9 cellular contexts compared by ENCODE assay signal in the genomic region with DNA sequence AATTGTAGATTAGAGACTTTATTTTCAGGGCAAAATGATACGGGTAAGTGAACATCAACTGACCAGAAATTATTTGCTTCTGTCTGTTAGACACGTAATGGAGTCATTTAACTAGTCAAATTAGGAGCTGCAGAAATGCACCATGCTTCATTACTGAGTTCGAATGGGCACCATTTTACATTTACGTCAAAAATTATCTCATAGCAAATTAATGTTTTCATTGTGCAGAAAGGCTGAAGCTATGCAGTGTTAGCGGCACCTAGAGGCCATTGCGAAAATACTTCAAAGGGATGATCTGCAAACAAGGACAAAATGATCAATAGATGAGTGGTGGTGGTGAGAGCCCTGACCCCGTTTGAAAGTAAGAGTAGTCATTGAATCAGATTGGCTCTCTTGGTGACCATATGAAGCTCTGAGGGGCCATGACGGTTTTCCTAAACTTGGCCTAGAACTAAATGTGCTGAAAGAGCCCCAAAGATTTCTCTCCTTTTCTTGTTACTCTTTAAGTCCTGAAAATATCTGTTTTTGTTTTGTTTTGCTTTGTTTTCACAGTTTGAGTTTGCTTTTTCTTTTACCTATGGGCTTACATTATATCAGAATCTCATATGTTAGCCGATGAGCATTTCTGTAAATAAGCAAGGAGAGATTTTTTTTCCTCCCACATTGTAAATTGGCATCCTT.
DNase-seq lines count a peak whose midpoint lies in the region; ATAC-seq and TF ChIP-seq lines count a peak whose summit lies in the region.
"Had no signal": no experiment of that assay in that cellular context is flagged by ENCODE, and none has a peak within 500 bp of the region (broad histone marks: within the 10 kb centered on the region; RNA-seq: fewer than 3 reads in every experiment).

No MANE protein-coding gene starts in this region.

- no peak overlapping the region for H3K27ac ChIP-seq in gastrocnemius medialis

- no peak overlapping the region for H3K4me3 ChIP-seq in gastrocnemius medialis

- peak in 1 of 2 donors; percentile 12 for ATAC-seq in gastrocnemius medialis
- ATAC-seq in HG03442 (IDR thresholded peaks at IDR 0.05; ENCODE audit: unreplicated experiment) = no peak

- no peaks in the 10 kb centered on the region for H3K36me3 ChIP-seq in gastrocnemius medialis

- peaks cover 5 to 21% (median 7%) of the 10 kb centered on the region in 3 donors for H3K27me3 ChIP-seq in gastrocnemius medialis

- intact Hi-C loops in gastrocnemius medialis (cut with DNase I; ENCODE audit: low total_unique reads) = loop anchor here (5.0 kb wide), 2 partner anchors 428 to 918 kb away; no protein-coding TSS in a partner anchor

- DNase-seq in AG20443 (ENCODE audit: low spot score) = peak; percentile 74
- peak; percentile 14 for DNase-seq in NCI-H2029 treated with DMSO at 0.1 percent for 48 hours (lab: John Stamatoyannopoulos, UW)
- peak; percentile 35 for DNase-seq in activated CD4-positive, alpha-beta memory T cell treated with anti-CD3 and anti-CD28 coated beads, Interleukin-2, amount 10 ng/mL, durations not matched to agents 7 days and 5 days
- peak; percentile 58 for DNase-seq in glutamatergic neuron
- DNase-seq in gastrocnemius medialis = no peak
- DNase-seq in NCI-H128 (lab: John Stamatoyannopoulos, UW; ENCODE audit: unreplicated experiment) = no peak

- no peak overlapping the region for H3K4me3 Mint-ChIP-seq in activated CD4-positive, alpha-beta memory T cell treated with anti-CD3 and anti-CD28 coated beads, Interleukin-2, amount 10 ng/mL, durations not matched to agents 7 days and 5 days
- H3K4me3 Mint-ChIP-seq in glutamatergic neuron (ENCODE audit: unreplicated experiment) = no peak overlapping the region
- H3K4me3 Mint-ChIP-seq: IgD-negative memory B cell had no signal

- TF ChIP-seq CTCF in GM12801 (IDR thresholded peaks at IDR 0.05; ENCODE audit: extremely low read depth, insufficient read length) (peak; percentile 2), glutamatergic neuron (IDR thresholded peaks at IDR 0.05; ENCODE audit: partially characterized antibody, unreplicated experiment) (peak; percentile 83), gastrocnemius medialis (IDR thresholded peaks at IDR 0.05 in 4 of 5, conservative IDR thresholded peaks at IDR 0.05 in 1 of 5) (peak in 4 of 5 experiments; percentile 12 to 69 (median 45))

- CTCF ChIA-PET in activated CD4-positive, alpha-beta memory T cell treated with anti-CD3 and anti-CD28 coated beads, Interleukin-2, amount 10 ng/mL, durations not matched to agents 7 days and 5 days (lab: Charles Lee) = no interaction called here

- H3K27me3 Mint-ChIP-seq in activated CD4-positive, alpha-beta memory T cell treated with anti-CD3 and anti-CD28 coated beads, Interleukin-2, amount 10 ng/mL, durations not matched to agents 7 days and 5 days = peaks cover 4% of the 10 kb centered on the region
- H3K27me3 Mint-ChIP-seq in glutamatergic neuron (ENCODE audit: unreplicated experiment) = peaks cover 9% of the 10 kb centered on the region

- TF ChIP-seq POLR2A in gastrocnemius medialis (IDR thresholded peaks at IDR 0.05) = no peak

- H3K4me1 Mint-ChIP-seq in activated CD4-positive, alpha-beta memory T cell treated with anti-CD3 and anti-CD28 coated beads, Interleukin-2, amount 10 ng/mL, durations not matched to agents 7 days and 5 days = no peaks in the 10 kb centered on the region
- peaks cover 29% of the 10 kb centered on the region for H3K4me1 Mint-ChIP-seq in glutamatergic neuron (ENCODE audit: low read depth, unreplicated experiment)
- H3K4me1 Mint-ChIP-seq: IgD-negative memory B cell had no signal

- no peaks in the 10 kb centered on the region for H3K4me1 ChIP-seq in gastrocnemius medialis

- POLR2A ChIA-PET in activated CD4-positive, alpha-beta memory T cell treated with anti-CD3 and anti-CD28 coated beads, Interleukin-2, amount 10 ng/mL, durations not matched to agents 7 days and 5 days (lab: Charles Lee) = no interaction called here

- H3K9me3 Mint-ChIP-seq in activated CD4-positive, alpha-beta memory T cell treated with anti-CD3 and anti-CD28 coated beads, Interleukin-2, amount 10 ng/mL, durations not matched to agents 7 days and 5 days = no peaks in the 10 kb centered on the region
- H3K9me3 Mint-ChIP-seq in glutamatergic neuron (ENCODE audit: unreplicated experiment) = peaks cover 3% of the 10 kb centered on the region
- H3K9me3 Mint-ChIP-seq: IgD-negative memory B cell had no signal

- in situ Hi-C loops in gastrocnemius medialis (cut with MboI; ENCODE audit: low sequenced_read_pairs in 4 of 4) = loop anchor here (25.0 kb wide), 3 partner anchors 888 to 1587 kb away; no protein-coding TSS in a partner anchor

- H3K9me3 ChIP-seq in gastrocnemius medialis = no peaks in the 10 kb centered on the region

- H3K36me3 Mint-ChIP-seq in activated CD4-positive, alpha-beta memory T cell treated with anti-CD3 and anti-CD28 coated beads, Interleukin-2, amount 10 ng/mL, durations not matched to agents 7 days and 5 days (ENCODE audit: low read depth) = no peaks in the 10 kb centered on the region
- H3K36me3 Mint-ChIP-seq in glutamatergic neuron (ENCODE audit: unreplicated experiment) = no peaks in the 10 kb centered on the region

- no peak overlapping the region for H3K27ac Mint-ChIP-seq in activated CD4-positive, alpha-beta memory T cell treated with anti-CD3 and anti-CD28 coated beads, Interleukin-2, amount 10 ng/mL, durations not matched to agents 7 days and 5 days
- H3K27ac Mint-ChIP-seq in glutamatergic neuron (ENCODE audit: unreplicated experiment) = no peak overlapping the region
- H3K27ac Mint-ChIP-seq: IgD-negative memory B cell had no signal

Comparison
In these comparisons a context has a peak if more than half of its experiments do, and no peak if none do; other contexts are left out.
1. DNase-seq: peak in AG20443 (single experiment), NCI-H2029 treated with DMSO at 0.1 percent for 48 hours (single experiment), activated CD4-positive, alpha-beta memory T cell treated with anti-CD3 and anti-CD28 coated beads, Interleukin-2, amount 10 ng/mL, durations not matched to agents 7 days and 5 days (single experiment) and glutamatergic neuron (single experiment); none in gastrocnemius medialis (0 of 2) and NCI-H128 (single experiment).
2. CTCF ChIP-seq: peak in every context shown above with its lines; median percentile 83 in glutamatergic neuron; 45 in gastrocnemius medialis; 2 in GM12801.